ENCODE assay signal across 2 cellular contexts in the genomic region with DNA sequence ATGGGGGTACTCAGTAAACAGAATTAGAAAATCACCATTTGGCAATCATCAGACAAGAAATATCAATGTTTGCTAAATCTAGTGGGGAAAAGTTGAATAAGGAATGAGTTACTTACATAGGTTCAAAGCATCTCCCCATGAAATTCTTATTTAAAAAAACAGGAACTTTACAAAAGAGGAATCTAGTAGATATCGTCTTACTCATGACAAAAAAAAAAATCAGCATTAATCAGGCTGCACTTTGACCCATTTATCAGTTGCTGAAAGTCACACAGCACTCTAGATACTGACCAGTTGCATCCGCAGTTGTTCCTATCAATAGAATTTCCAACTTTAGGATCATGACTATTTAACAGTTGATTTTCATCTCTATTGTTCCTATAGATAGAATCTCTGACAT.
A peak's percentile ranks its signal among the peaks of the same experiment; 100 is the strongest.
TF ChIP-seq lines count a peak whose summit lies in the region.

No MANE protein-coding gene starts in this region.

TF ChIP-seq in liver, 16 proteins besides CTCF, POLR2A, EP300 and RAD21:
- TF ChIP-seq, protein P1, sequence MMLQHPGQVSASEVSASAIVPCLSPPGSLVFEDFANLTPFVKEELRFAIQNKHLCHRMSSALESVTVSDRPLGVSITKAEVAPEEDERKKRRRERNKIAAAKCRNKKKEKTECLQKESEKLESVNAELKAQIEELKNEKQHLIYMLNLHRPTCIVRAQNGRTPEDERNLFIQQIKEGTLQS (IDR thresholded peaks at IDR 0.05), result no peak
- TF ChIP-seq GABPA (IDR thresholded peaks at IDR 0.05 in 1 of 2, conservative IDR thresholded peaks at IDR 0.05 in 1 of 2), result no peak
- TF ChIP-seq HNF4G (IDR thresholded peaks at IDR 0.05), result no peak
- no peak for TF ChIP-seq EGR1 (IDR thresholded peaks at IDR 0.05; ENCODE audit: low read depth in 2 of 2)
- peak; percentile 36 for TF ChIP-seq SP1 (IDR thresholded peaks at IDR 0.05)
- TF ChIP-seq RXRA (IDR thresholded peaks at IDR 0.05), result peak in 1 of 2 donors; percentile 51
- TF ChIP-seq NR2F2 (IDR thresholded peaks at IDR 0.05), result no peak
- TF ChIP-seq, protein P2, sequence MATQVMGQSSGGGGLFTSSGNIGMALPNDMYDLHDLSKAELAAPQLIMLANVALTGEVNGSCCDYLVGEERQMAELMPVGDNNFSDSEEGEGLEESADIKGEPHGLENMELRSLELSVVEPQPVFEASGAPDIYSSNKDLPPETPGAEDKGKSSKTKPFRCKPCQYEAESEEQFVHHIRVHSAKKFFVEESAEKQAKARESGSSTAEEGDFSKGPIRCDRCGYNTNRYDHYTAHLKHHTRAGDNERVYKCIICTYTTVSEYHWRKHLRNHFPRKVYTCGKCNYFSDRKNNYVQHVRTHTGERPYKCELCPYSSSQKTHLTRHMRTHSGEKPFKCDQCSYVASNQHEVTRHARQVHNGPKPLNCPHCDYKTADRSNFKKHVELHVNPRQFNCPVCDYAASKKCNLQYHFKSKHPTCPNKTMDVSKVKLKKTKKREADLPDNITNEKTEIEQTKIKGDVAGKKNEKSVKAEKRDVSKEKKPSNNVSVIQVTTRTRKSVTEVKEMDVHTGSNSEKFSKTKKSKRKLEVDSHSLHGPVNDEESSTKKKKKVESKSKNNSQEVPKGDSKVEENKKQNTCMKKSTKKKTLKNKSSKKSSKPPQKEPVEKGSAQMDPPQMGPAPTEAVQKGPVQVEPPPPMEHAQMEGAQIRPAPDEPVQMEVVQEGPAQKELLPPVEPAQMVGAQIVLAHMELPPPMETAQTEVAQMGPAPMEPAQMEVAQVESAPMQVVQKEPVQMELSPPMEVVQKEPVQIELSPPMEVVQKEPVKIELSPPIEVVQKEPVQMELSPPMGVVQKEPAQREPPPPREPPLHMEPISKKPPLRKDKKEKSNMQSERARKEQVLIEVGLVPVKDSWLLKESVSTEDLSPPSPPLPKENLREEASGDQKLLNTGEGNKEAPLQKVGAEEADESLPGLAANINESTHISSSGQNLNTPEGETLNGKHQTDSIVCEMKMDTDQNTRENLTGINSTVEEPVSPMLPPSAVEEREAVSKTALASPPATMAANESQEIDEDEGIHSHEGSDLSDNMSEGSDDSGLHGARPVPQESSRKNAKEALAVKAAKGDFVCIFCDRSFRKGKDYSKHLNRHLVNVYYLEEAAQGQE (IDR thresholded peaks at IDR 0.05), result no peak
- TF ChIP-seq TAF1 (conservative IDR thresholded peaks at IDR 0.05), result no peak
- TF ChIP-seq, protein P3, sequence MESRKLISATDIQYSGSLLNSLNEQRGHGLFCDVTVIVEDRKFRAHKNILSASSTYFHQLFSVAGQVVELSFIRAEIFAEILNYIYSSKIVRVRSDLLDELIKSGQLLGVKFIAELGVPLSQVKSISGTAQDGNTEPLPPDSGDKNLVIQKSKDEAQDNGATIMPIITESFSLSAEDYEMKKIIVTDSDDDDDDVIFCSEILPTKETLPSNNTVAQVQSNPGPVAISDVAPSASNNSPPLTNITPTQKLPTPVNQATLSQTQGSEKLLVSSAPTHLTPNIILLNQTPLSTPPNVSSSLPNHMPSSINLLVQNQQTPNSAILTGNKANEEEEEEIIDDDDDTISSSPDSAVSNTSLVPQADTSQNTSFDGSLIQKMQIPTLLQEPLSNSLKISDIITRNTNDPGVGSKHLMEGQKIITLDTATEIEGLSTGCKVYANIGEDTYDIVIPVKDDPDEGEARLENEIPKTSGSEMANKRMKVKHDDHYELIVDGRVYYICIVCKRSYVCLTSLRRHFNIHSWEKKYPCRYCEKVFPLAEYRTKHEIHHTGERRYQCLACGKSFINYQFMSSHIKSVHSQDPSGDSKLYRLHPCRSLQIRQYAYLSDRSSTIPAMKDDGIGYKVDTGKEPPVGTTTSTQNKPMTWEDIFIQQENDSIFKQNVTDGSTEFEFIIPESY (IDR thresholded peaks at IDR 0.05), result no peak
- peak; percentile 31 to 32 for TF ChIP-seq HNF4A (conservative IDR thresholded peaks at IDR 0.05)
TF ChIP-seq in liver: peak in this region for 3.

TF ChIP-seq in HepG2, 621 proteins besides CTCF, POLR2A, EP300 and RAD21:
- TF ChIP-seq HOXA9 (CRISPR knock-in tag; IDR thresholded peaks at IDR 0.05; ENCODE audit: borderline replicate concordance) (no peak), ATAD3A (CRISPR knock-in tag; IDR thresholded peaks at IDR 0.05) (no peak), NR1H2 (CRISPR knock-in tag; IDR thresholded peaks at IDR 0.05; ENCODE audit: borderline replicate concordance, low read depth) (no peak), ZNF619 (CRISPR knock-in tag; IDR thresholded peaks at IDR 0.05) (no peak)
- TF ChIP-seq, protein P4, sequence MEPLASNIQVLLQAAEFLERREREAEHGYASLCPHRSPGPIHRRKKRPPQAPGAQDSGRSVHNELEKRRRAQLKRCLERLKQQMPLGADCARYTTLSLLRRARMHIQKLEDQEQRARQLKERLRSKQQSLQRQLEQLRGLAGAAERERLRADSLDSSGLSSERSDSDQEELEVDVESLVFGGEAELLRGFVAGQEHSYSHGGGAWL (CRISPR knock-in tag; IDR thresholded peaks at IDR 0.05), result no peak
- TF ChIP-seq, protein P5, sequence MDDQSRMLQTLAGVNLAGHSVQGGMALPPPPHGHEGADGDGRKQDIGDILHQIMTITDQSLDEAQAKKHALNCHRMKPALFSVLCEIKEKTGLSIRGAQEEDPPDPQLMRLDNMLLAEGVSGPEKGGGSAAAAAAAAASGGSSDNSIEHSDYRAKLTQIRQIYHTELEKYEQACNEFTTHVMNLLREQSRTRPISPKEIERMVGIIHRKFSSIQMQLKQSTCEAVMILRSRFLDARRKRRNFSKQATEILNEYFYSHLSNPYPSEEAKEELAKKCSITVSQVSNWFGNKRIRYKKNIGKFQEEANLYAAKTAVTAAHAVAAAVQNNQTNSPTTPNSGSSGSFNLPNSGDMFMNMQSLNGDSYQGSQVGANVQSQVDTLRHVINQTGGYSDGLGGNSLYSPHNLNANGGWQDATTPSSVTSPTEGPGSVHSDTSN (CRISPR knock-in tag; IDR thresholded peaks at IDR 0.05; ENCODE audit: borderline replicate concordance), result no peak
